9 cellular contexts compared by ENCODE assay signal in the genomic region with DNA sequence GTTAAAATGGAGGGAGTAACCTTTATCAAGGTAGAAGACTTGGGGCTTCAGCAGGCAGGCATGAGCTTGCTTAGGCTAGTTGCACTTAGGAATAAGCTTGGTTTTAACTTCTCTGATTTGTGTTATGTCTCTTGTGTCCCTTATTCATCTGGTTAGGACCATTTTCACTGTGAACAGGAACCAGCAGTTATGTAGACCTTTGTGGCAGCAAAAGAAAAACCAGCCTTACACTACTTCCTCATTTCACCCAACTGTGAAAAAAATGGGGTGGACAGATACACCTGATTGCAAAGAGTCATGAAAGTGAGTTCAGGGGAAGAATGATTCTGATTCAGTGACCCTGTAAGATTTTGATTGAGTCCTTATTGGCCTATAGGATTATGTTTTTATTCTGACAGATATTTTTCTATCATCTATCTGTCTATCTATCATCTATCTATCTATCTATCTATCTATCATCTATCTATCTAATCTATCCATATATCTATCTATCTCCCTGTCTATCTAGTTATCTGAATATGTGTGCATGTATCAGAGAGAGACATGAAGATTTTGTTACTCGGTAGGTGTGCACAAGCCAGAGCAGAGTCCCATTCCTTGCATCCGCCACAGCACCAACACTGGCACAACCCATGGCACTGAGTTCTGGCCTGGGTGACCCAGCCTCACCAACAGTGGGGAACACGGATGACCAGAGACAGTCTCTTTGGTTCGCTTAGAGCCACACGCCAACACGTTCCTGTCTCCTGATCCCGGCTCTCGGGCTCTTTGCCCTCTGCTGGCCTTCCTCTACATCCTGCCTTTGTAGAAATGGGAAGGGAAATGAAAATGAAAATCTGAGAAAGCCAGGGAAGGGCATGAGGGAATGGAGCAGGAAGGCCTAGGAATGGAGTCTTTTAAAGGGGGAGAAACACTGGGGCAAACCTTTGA. TPM values are rescaled to one million over a fixed set of nuclear protein-coding genes. Genes with fewer than 3 reads are reported as not detected.
DNase-seq lines count a peak whose midpoint lies in the region; ATAC-seq and TF ChIP-seq lines count a peak whose summit lies in the region.
"Had no signal": no experiment of that assay in that cellular context is flagged by ENCODE, and none has a peak within 500 bp of the region (broad histone marks: within the 10 kb centered on the region; RNA-seq: fewer than 3 reads in every experiment).

No MANE protein-coding gene starts in this region.

- CTCF ChIA-PET in naive thymus-derived CD4-positive, alpha-beta T cell (lab: Charles Lee), result no interaction called here
- CTCF ChIA-PET in activated CD8-positive, alpha-beta memory T cell treated with anti-CD3 and anti-CD28 coated beads, Interleukin-2, amount 10 ng/mL, durations not matched to agents 7 days and 5 days (lab: Charles Lee), result no interaction called here
- CTCF ChIA-PET in activated naive CD4-positive, alpha-beta T cell treated with anti-CD3 and anti-CD28 coated beads, Interleukin-2, amount 10 ng/mL, durations not matched to agents 7 days and 5 days (lab: Charles Lee), result no interaction called here

- H3K4me3 ChIP-seq in naive thymus-derived CD4-positive, alpha-beta T cell (ENCODE audit: low read length), result no peak overlapping the region
- no peak overlapping the region for H3K4me3 ChIP-seq in body of pancreas

- no peak overlapping the region for H3K27ac ChIP-seq in naive thymus-derived CD4-positive, alpha-beta T cell (ENCODE audit: low read depth, low read length)
- no peak overlapping the region for H3K27ac ChIP-seq in body of pancreas

- no peak overlapping the region for H3K27ac Mint-ChIP-seq in naive thymus-derived CD4-positive, alpha-beta T cell
- H3K27ac Mint-ChIP-seq in activated CD8-positive, alpha-beta memory T cell treated with anti-CD3 and anti-CD28 coated beads, Interleukin-2, amount 10 ng/mL, durations not matched to agents 7 days and 5 days, result no peak overlapping the region
- no peak overlapping the region for H3K27ac Mint-ChIP-seq in activated naive CD4-positive, alpha-beta T cell treated with anti-CD3 and anti-CD28 coated beads, Interleukin-2, amount 10 ng/mL, durations not matched to agents 7 days and 5 days

- DNase-seq in NOMO-1 treated with dmso at 0.1 percent for 144 hours (lab: John Stamatoyannopoulos, UW; ENCODE audit: unreplicated experiment) (peak; percentile 64), T-helper 9 cell (no peak), body of pancreas (no peak)
- DNase-seq in naive thymus-derived CD4-positive, alpha-beta T cell, result no peak
- DNase-seq in activated CD8-positive, alpha-beta memory T cell treated with anti-CD3 and anti-CD28 coated beads, Interleukin-2, amount 10 ng/mL, durations not matched to agents 7 days and 5 days, result no peak
- DNase-seq in activated naive CD4-positive, alpha-beta T cell treated with anti-CD3 and anti-CD28 coated beads, Interleukin-2, amount 10 ng/mL, durations not matched to agents 7 days and 5 days, result no peak

- H3K36me3 Mint-ChIP-seq in naive thymus-derived CD4-positive, alpha-beta T cell, result no peaks in the 10 kb centered on the region
- H3K36me3 Mint-ChIP-seq in activated CD8-positive, alpha-beta memory T cell treated with anti-CD3 and anti-CD28 coated beads, Interleukin-2, amount 10 ng/mL, durations not matched to agents 7 days and 5 days, result no peaks in the 10 kb centered on the region
- no peaks in the 10 kb centered on the region for H3K36me3 Mint-ChIP-seq in activated naive CD4-positive, alpha-beta T cell treated with anti-CD3 and anti-CD28 coated beads, Interleukin-2, amount 10 ng/mL, durations not matched to agents 7 days and 5 days

- intact Hi-C loops in naive thymus-derived CD4-positive, alpha-beta T cell (cut with micrococcal nuclease), result no loop called here
- intact Hi-C loops in body of pancreas (cut with DNase I), result no loop called here

- H3K27me3 Mint-ChIP-seq in naive thymus-derived CD4-positive, alpha-beta T cell, result peaks cover 29 to 45% (median 35%) of the 10 kb centered on the region in 5 donors
- H3K27me3 Mint-ChIP-seq in activated CD8-positive, alpha-beta memory T cell treated with anti-CD3 and anti-CD28 coated beads, Interleukin-2, amount 10 ng/mL, durations not matched to agents 7 days and 5 days, result peaks cover 32% of the 10 kb centered on the region
- H3K27me3 Mint-ChIP-seq in activated naive CD4-positive, alpha-beta T cell treated with anti-CD3 and anti-CD28 coated beads, Interleukin-2, amount 10 ng/mL, durations not matched to agents 7 days and 5 days, result peaks cover 29% of the 10 kb centered on the region

- peaks cover 0 to 4% (median 0%) of the 10 kb centered on the region in 11 donors for H3K9me3 Mint-ChIP-seq in naive thymus-derived CD4-positive, alpha-beta T cell
- no peaks in the 10 kb centered on the region for H3K9me3 Mint-ChIP-seq in activated CD8-positive, alpha-beta memory T cell treated with anti-CD3 and anti-CD28 coated beads, Interleukin-2, amount 10 ng/mL, durations not matched to agents 7 days and 5 days (ENCODE audit: low read depth)
- H3K9me3 Mint-ChIP-seq in activated naive CD4-positive, alpha-beta T cell treated with anti-CD3 and anti-CD28 coated beads, Interleukin-2, amount 10 ng/mL, durations not matched to agents 7 days and 5 days, result no peaks in the 10 kb centered on the region

- H3K27me3 ChIP-seq in naive thymus-derived CD4-positive, alpha-beta T cell (ENCODE audit: control insufficient read depth in 2 of 2, insufficient read depth in 2 of 2, low read length in 2 of 2), result no peaks in the 10 kb centered on the region
- H3K27me3 ChIP-seq in body of pancreas, result no peaks in the 10 kb centered on the region

- H3K4me1 Mint-ChIP-seq in naive thymus-derived CD4-positive, alpha-beta T cell, result peaks cover 0 to 6% (median 0%) of the 10 kb centered on the region in 7 donors
- H3K4me1 Mint-ChIP-seq in activated CD8-positive, alpha-beta memory T cell treated with anti-CD3 and anti-CD28 coated beads, Interleukin-2, amount 10 ng/mL, durations not matched to agents 7 days and 5 days, result peaks cover 2% of the 10 kb centered on the region
- H3K4me1 Mint-ChIP-seq in activated naive CD4-positive, alpha-beta T cell treated with anti-CD3 and anti-CD28 coated beads, Interleukin-2, amount 10 ng/mL, durations not matched to agents 7 days and 5 days, result no peaks in the 10 kb centered on the region

- TF ChIP-seq CTCF in body of pancreas (IDR thresholded peaks at IDR 0.05), result no peak

- 87 to 92% methylated on average over 8 of the region's 8 CpGs for WGBS in body of pancreas, 2 donors

- no peak overlapping the region for H3K4me3 Mint-ChIP-seq in naive thymus-derived CD4-positive, alpha-beta T cell
- no peak overlapping the region for H3K4me3 Mint-ChIP-seq in activated CD8-positive, alpha-beta memory T cell treated with anti-CD3 and anti-CD28 coated beads, Interleukin-2, amount 10 ng/mL, durations not matched to agents 7 days and 5 days
- H3K4me3 Mint-ChIP-seq in activated naive CD4-positive, alpha-beta T cell treated with anti-CD3 and anti-CD28 coated beads, Interleukin-2, amount 10 ng/mL, durations not matched to agents 7 days and 5 days, result no peak overlapping the region

- H3K9me3 ChIP-seq in naive thymus-derived CD4-positive, alpha-beta T cell (ENCODE audit: control insufficient read depth in 2 of 3, low read length in 3 of 3), result no peaks in the 10 kb centered on the region
- no peaks in the 10 kb centered on the region for H3K9me3 ChIP-seq in body of pancreas

- TF ChIP-seq POLR2A in body of pancreas (IDR thresholded peaks at IDR 0.05), result no peak

- no peaks in the 10 kb centered on the region for H3K4me1 ChIP-seq in naive thymus-derived CD4-positive, alpha-beta T cell (ENCODE audit: control insufficient read depth in 2 of 2, insufficient read depth in 2 of 2, low read length in 2 of 2)
- H3K4me1 ChIP-seq in body of pancreas, result no peaks in the 10 kb centered on the region

- no peaks in the 10 kb centered on the region for H3K36me3 ChIP-seq in naive thymus-derived CD4-positive, alpha-beta T cell (ENCODE audit: control insufficient read depth in 2 of 3, insufficient read depth in 3 of 3, low read length in 3 of 3)
- H3K36me3 ChIP-seq in body of pancreas (replicated peaks in 1 of 2; ENCODE audit: insufficient read depth in 1 of 2, low read depth in 2 of 2), result no peaks in the 10 kb centered on the region

- POLR2A ChIA-PET in naive thymus-derived CD4-positive, alpha-beta T cell (lab: Charles Lee), result no interaction called here

- ATAC-seq in GM18861 (IDR thresholded peaks at IDR 0.05; ENCODE audit: unreplicated experiment), result peak; percentile 87
- peak; percentile 91 for ATAC-seq in HG02642 (IDR thresholded peaks at IDR 0.05; ENCODE audit: poor library complexity, unreplicated experiment)
- peak; percentile 56 for ATAC-seq in naive thymus-derived CD4-positive, alpha-beta T cell
- no peak for ATAC-seq in activated CD8-positive, alpha-beta memory T cell treated with anti-CD3 and anti-CD28 coated beads, Interleukin-2, amount 10 ng/mL, durations not matched to agents 7 days and 5 days
- no peak for ATAC-seq in body of pancreas

RNA-seq across cellular contexts. Expression of a gene that starts 1.3 kb away (rescaled TPM):
- 1 to 10 TPM in 1 of 5 experiments, under 1 TPM in 2, not detected in 2; 0.11 to 1.1 (median 0.19) TPM for total RNA-seq in naive thymus-derived CD4-positive, alpha-beta T cell
- not detected for polyA plus RNA-seq in naive thymus-derived CD4-positive, alpha-beta T cell
- not detected for total RNA-seq in activated CD8-positive, alpha-beta memory T cell treated with anti-CD3 and anti-CD28 coated beads, Interleukin-2, amount 10 ng/mL, durations not matched to agents 7 days and 5 days
- total RNA-seq in body of pancreas, result 1 to 10 TPM in 1 of 2 donors, under 1 TPM in 1; under 0.01 to 1.8 TPM
- total RNA-seq: fibroblast of lung had no signal
- polyA plus RNA-seq: fibroblast of lung had no signal

Comparison
In these comparisons a context has a peak if more than half of its experiments do, and no peak if none do; other contexts are left out.
1. ATAC-seq: peak in GM18861 (single experiment), HG02642 (single experiment) and naive thymus-derived CD4-positive, alpha-beta T cell (single experiment); none in activated CD8-positive, alpha-beta memory T cell treated with anti-CD3 and anti-CD28 coated beads, Interleukin-2, amount 10 ng/mL, durations not matched to agents 7 days and 5 days (single experiment) and body of pancreas (single experiment).